20 cellular contexts compared by ENCODE assay signal in the genomic region with DNA sequence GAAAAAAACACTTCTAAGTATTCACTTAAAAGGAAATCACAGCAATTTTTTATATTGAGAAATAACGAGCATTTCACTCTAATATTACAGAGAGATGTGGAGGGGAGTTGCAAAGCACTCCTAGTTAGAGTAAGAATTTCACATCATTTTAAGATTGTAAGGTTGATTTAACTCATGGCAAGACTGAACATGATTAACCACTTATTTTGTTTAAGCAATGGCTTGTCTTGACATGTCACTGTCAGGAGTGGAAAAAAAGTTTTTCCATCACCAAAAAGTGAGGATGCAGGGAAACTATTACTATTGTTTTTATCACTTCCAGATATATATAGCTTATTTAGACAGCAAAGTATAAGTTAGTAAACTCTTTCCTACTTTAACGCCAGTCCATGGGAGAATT. TPM values are rescaled to one million over a fixed set of nuclear protein-coding genes. Genes with fewer than 3 reads are reported as not detected.
DNase-seq lines count a peak whose midpoint lies in the region; ATAC-seq and TF ChIP-seq lines count a peak whose summit lies in the region.
"Had no signal": no experiment of that assay in that cellular context is flagged by ENCODE, and none has a peak within 500 bp of the region (broad histone marks: within the 10 kb centered on the region; RNA-seq: fewer than 3 reads in every experiment).

No MANE protein-coding gene starts in this region.

- ATAC-seq in RWPE2 (ENCODE audit: low read depth): 0 out of 3 replicates have a peak, but pooled peaks have one; percentile 42
- ATAC-seq in activated naive CD8-positive, alpha-beta T cell treated with anti-CD3 and anti-CD28 coated beads, Interleukin-2, amount 50 U/mL, for 24 hours: no peak
- ATAC-seq: CD8-positive, alpha-beta T cell; HepG2 had no signal

- no peaks in the 10 kb centered on the region for H3K27me3 Mint-ChIP-seq in activated naive CD8-positive, alpha-beta T cell treated with anti-CD3 and anti-CD28 coated beads, Interleukin-2, amount 50 U/mL, for 24 hours

- H4K91ac ChIP-seq in neuronal stem cell (ENCODE audit: low read depth, low read length, poor library complexity): no peak overlapping the region

- H3K27ac Mint-ChIP-seq in activated naive CD8-positive, alpha-beta T cell treated with anti-CD3 and anti-CD28 coated beads, Interleukin-2, amount 50 U/mL, for 24 hours: no peak overlapping the region
- H3K27ac Mint-ChIP-seq: CD8-positive, alpha-beta T cell; HFFc6 had no signal

- no peaks in the 10 kb centered on the region for H3K36me3 Mint-ChIP-seq in activated naive CD8-positive, alpha-beta T cell treated with anti-CD3 and anti-CD28 coated beads, Interleukin-2, amount 50 U/mL, for 24 hours (ENCODE audit: low read depth)
- H3K36me3 Mint-ChIP-seq: CD8-positive, alpha-beta T cell had no signal

- H2AK5ac ChIP-seq in neuronal stem cell (ENCODE audit: low read depth, low read length): no peak overlapping the region

- H3K27me3 ChIP-seq in RWPE2 (ENCODE audit: insufficient read depth, poor library complexity, severe bottlenecking) (no peaks in the 10 kb centered on the region), neuronal stem cell (ENCODE audit: control insufficient read depth in 3 of 3, insufficient read depth in 3 of 3, low read depth in 1 of 3, low read length in 3 of 3) (no peaks in the 10 kb centered on the region), WERI-Rb-1 (ENCODE audit: insufficient read depth, low read depth, severe bottlenecking) (no peaks in the 10 kb centered on the region)
- H3K27me3 ChIP-seq: BLaER1 treated with 17β-estradiol and CSF1 and Interleukin-3, amounts not matched to agents 10 nM and 100 nM had no signal

- H3K4me3 Mint-ChIP-seq in activated naive CD8-positive, alpha-beta T cell treated with anti-CD3 and anti-CD28 coated beads, Interleukin-2, amount 50 U/mL, for 24 hours: no peak overlapping the region
- H3K4me3 Mint-ChIP-seq: CD8-positive, alpha-beta T cell; HFFc6 had no signal

- no peaks in the 10 kb centered on the region for H3K4me1 Mint-ChIP-seq in activated naive CD8-positive, alpha-beta T cell treated with anti-CD3 and anti-CD28 coated beads, Interleukin-2, amount 50 U/mL, for 24 hours

- H3K4ac ChIP-seq in neuronal stem cell (ENCODE audit: low read length): no peak overlapping the region

- H2BK5ac ChIP-seq in neuronal stem cell (ENCODE audit: low read length): no peak overlapping the region

- H3K4me3 ChIP-seq in RWPE2 (ENCODE audit: severe bottlenecking) (no peak overlapping the region), neuronal stem cell (ENCODE audit: low read length in 2 of 2) (no peak overlapping the region), WERI-Rb-1 (ENCODE audit: low read depth, low read length) (no peak overlapping the region)
- H3K4me3 ChIP-seq: BLaER1 treated with 17β-estradiol and CSF1 and Interleukin-3, amounts not matched to agents 10 nM and 100 nM had no signal

- H3K9ac ChIP-seq in neuronal stem cell (ENCODE audit: low read depth, low read length, poor library complexity): no peak overlapping the region
- H3K9ac ChIP-seq: BLaER1 treated with 17β-estradiol and CSF1 and Interleukin-3, amounts not matched to agents 10 nM and 100 nM had no signal

- no peak overlapping the region for H2BK120ac ChIP-seq in neuronal stem cell (ENCODE audit: low read depth, low read length)

- no peak overlapping the region for H3K18ac ChIP-seq in neuronal stem cell (ENCODE audit: low read length)

- no peak overlapping the region for H4K8ac ChIP-seq in neuronal stem cell (ENCODE audit: low read depth, low read length)

- no peak overlapping the region for H3K14ac ChIP-seq in neuronal stem cell (ENCODE audit: low read length)

- H2BK12ac ChIP-seq in neuronal stem cell (ENCODE audit: low read length): no peak overlapping the region

- H3K27ac ChIP-seq in RWPE2 (ENCODE audit: poor library complexity, severe bottlenecking): peak overlapping the region; percentile 31
- no peak overlapping the region for H3K27ac ChIP-seq in neuronal stem cell (replicated peaks; ENCODE audit: low read length)
- H3K27ac ChIP-seq in WERI-Rb-1: no peak overlapping the region
- H3K27ac ChIP-seq: BLaER1 treated with 17β-estradiol and CSF1 and Interleukin-3, amounts not matched to agents 10 nM and 100 nM had no signal

- H3K36me3 ChIP-seq in RWPE2 (ENCODE audit: low read depth) (no peaks in the 10 kb centered on the region), neuronal stem cell (replicated peaks in 1 of 2; ENCODE audit: control insufficient read depth in 2 of 2, insufficient read depth in 2 of 2, low read length in 2 of 2) (no peaks in the 10 kb centered on the region), WERI-Rb-1 (no peaks in the 10 kb centered on the region)

- H3K9me3 ChIP-seq in RWPE2 (ENCODE audit: severe bottlenecking) (no peaks in the 10 kb centered on the region), neuronal stem cell (replicated peaks in 1 of 2; ENCODE audit: control insufficient read depth in 2 of 2, insufficient read depth in 1 of 2, low read depth in 1 of 2, low read length in 2 of 2) (no peaks in the 10 kb centered on the region), WERI-Rb-1 (ENCODE audit: severe bottlenecking) (no peaks in the 10 kb centered on the region)
- H3K9me3 ChIP-seq: BLaER1 treated with 17β-estradiol and CSF1 and Interleukin-3, amounts not matched to agents 10 nM and 100 nM had no signal

- H3K23ac ChIP-seq in neuronal stem cell (ENCODE audit: low read depth, low read length, poor library complexity): no peak overlapping the region

- H2AFZ ChIP-seq in neuronal stem cell (ENCODE audit: low read length): peak overlapping the region; percentile 6

- no peaks in the 10 kb centered on the region for H3K79me1 ChIP-seq in neuronal stem cell (ENCODE audit: low read depth, low read length)

- TF ChIP-seq CTCF in RWPE2 (IDR thresholded peaks at IDR 0.05; ENCODE audit: poor library complexity, severe bottlenecking): no peak
- no peak for TF ChIP-seq CTCF in WERI-Rb-1 (IDR thresholded peaks at IDR 0.05; ENCODE audit: low read depth, low read length)

- no peak overlapping the region for H2BK15ac ChIP-seq in neuronal stem cell (ENCODE audit: low read length)

- H3K4me2 ChIP-seq in neuronal stem cell (ENCODE audit: insufficient read depth, low read length, poor library complexity, severe bottlenecking): no peak overlapping the region
- H3K4me2 ChIP-seq: BLaER1 treated with 17β-estradiol and CSF1 and Interleukin-3, amounts not matched to agents 10 nM and 100 nM had no signal

- WGBS in neuronal stem cell (ENCODE audit: extremely low coverage in 2 of 2, insufficient read length in 2 of 2, insufficient replicate concordance in 1 of 2), 2 donors: no CpG with 5 or more reads among the region's 2 CpGs

- H3K4me1 ChIP-seq in RWPE2 (ENCODE audit: insufficient read depth, poor library complexity, severe bottlenecking) (peaks cover 20% of the 10 kb centered on the region), neuronal stem cell (ENCODE audit: control insufficient read depth in 2 of 2, insufficient read depth in 1 of 2, low read depth in 1 of 2, low read length in 2 of 2) (no peaks in the 10 kb centered on the region)
- H3K4me1 ChIP-seq: BLaER1 treated with 17β-estradiol and CSF1 and Interleukin-3, amounts not matched to agents 10 nM and 100 nM had no signal

- peak; percentile 34 for DNase-seq in DMS 273 (lab: John Stamatoyannopoulos, UW; ENCODE audit: unreplicated experiment)
- peak; percentile 20 for DNase-seq in NCI-H1105 (lab: John Stamatoyannopoulos, UW)
- no peak for DNase-seq in RWPE2 (ENCODE audit: low spot score)
- DNase-seq in neuronal stem cell (ENCODE audit: low spot score): no peak
- DNase-seq in WERI-Rb-1: no peak
- no peak for DNase-seq in Kasumi-1 (lab: John Stamatoyannopoulos, UW)
- DNase-seq in activated naive CD8-positive, alpha-beta T cell treated with anti-CD3 and anti-CD28 coated beads, Interleukin-2, amount 50 U/mL, for 24 hours: no peak
- DNase-seq: Calu3; CD8-positive, alpha-beta T cell; H7; HFFc6; KBM-7; MV-4-11; NCI-H1417 treated with DMSO at 0.1 percent for 48 hours; NCI-H187 treated with DMSO at 0.1 percent for 48 hours; NCI-H446; NK-92 treated with Interleukin-12 subunit alpha and Interleukin-12 subunit beta, amount 100 ng/mL, for 24 hours; SHP77 treated with DMSO at 0.1 percent for 48 hours had no signal

- no peaks in the 10 kb centered on the region for H3K9me3 Mint-ChIP-seq in activated naive CD8-positive, alpha-beta T cell treated with anti-CD3 and anti-CD28 coated beads, Interleukin-2, amount 50 U/mL, for 24 hours
- H3K9me3 Mint-ChIP-seq: CD8-positive, alpha-beta T cell; HFFc6 had no signal

RNA-seq across cellular contexts. Expression of a gene that starts 27.1 kb away (rescaled TPM):
- 0.14 TPM for polyA plus RNA-seq in neuronal stem cell (2013, experiment 1 of 2)
- polyA plus RNA-seq in neuronal stem cell (2013, experiment 2 of 2): 0.08 TPM

Comparison
In these comparisons a context has a peak if more than half of its experiments do, and no peak if none do; other contexts are left out.
1. DNase-seq: peak in DMS 273 (single experiment) and NCI-H1105 (single experiment); none in RWPE2 (single experiment), neuronal stem cell (single experiment), WERI-Rb-1 (single experiment), Kasumi-1 (0 of 2) and activated naive CD8-positive, alpha-beta T cell treated with anti-CD3 and anti-CD28 coated beads, Interleukin-2, amount 50 U/mL, for 24 hours (single experiment).